ENCODE assay signal across 1 cellular context in genomic region chr3:112093180-112093522, GRCh38.
A peak's percentile ranks its signal among the peaks of the same experiment; 100 is the strongest.
TF ChIP-seq lines count a peak whose summit lies in the region.

No MANE protein-coding gene starts in this region.

TF ChIP-seq in IMR-90, 13 proteins besides CTCF, POLR2A, EP300 and RAD21:
- TF ChIP-seq BHLHE40 (IDR thresholded peaks at IDR 0.05; ENCODE audit: low read depth, low read length) (no peak), CHD1 (IDR thresholded peaks at IDR 0.05; ENCODE audit: low read depth, low read length) (no peak), MXI1 (IDR thresholded peaks at IDR 0.05; ENCODE audit: borderline replicate concordance, low read depth, low read length) (no peak), CEBPB (IDR thresholded peaks at IDR 0.05; ENCODE audit: low read depth, low read length) (peak; percentile 68), FOS (IDR thresholded peaks at IDR 0.05; ENCODE audit: low read depth, low read length) (no peak), USF2 (IDR thresholded peaks at IDR 0.05; ENCODE audit: low read depth, low read length) (no peak), RCOR1 (IDR thresholded peaks at IDR 0.05; ENCODE audit: insufficient replicate concordance, low read length) (no peak), RFX5 (IDR thresholded peaks at IDR 0.05; ENCODE audit: low read depth, low read length) (no peak)
